Comparison of ENCODE assay signal across 1 cellular context in the genomic region with DNA sequence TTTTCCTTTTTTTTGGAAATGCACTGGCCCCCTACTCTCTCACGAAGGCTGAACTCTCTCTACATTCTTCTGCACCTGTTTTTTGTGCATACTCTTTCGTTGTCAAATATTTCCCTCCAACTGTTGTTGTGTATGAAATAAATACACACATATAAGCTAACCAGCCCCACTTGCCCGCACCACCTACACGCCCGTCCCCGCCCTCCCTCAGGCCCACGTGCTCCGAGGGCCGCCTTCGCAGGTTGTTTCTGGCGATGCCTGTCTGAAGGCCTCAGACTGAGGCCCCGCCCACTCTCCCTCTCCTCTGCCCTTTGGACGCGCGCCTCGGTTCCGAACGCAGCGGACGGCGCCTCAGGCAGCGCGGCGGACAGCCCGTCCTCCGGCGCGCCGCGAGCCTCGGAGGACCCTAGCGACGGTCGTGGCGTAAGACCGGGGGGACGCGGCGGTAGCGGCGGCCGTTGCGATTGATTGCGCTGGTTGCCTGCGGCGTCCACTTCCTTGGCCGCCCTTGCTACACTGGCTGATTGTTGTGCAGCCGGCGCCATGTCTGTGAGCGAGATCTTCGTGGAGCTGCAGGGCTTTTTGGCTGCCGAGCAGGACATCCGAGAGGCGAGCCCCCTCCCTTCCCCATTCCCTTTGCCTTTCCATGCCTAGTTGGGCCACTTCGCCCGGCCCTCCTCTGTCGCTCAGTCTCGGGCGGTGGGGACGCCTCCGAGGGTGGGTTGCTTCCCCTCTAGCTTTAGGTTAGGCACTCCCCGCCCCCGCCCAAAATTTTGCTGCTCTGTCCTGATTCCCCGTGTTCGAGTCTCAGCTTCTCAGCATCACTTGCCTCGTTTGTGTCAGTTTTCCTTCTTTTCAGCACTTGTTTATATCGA.
TF ChIP-seq lines count a peak whose summit lies in the region.

A gene (plus strand): TSS at position 415 of the 875 bp plus-strand sequence. CDS start 129 bp downstream, at position 544.

TF ChIP-seq in WTC11, 78 proteins besides CTCF, POLR2A, EP300 and RAD21 (continued from another document and continues in another):
- TF ChIP-seq, protein P1, sequence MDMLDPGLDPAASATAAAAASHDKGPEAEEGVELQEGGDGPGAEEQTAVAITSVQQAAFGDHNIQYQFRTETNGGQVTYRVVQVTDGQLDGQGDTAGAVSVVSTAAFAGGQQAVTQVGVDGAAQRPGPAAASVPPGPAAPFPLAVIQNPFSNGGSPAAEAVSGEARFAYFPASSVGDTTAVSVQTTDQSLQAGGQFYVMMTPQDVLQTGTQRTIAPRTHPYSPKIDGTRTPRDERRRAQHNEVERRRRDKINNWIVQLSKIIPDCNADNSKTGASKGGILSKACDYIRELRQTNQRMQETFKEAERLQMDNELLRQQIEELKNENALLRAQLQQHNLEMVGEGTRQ (CRISPR knock-in tag; IDR thresholded peaks at IDR 0.05) = peak; percentile 96
- TF ChIP-seq KAT7 (CRISPR knock-in tag; IDR thresholded peaks at IDR 0.05; ENCODE audit: borderline replicate concordance) (peak; percentile 70; the same call in 1 of the 2 replicates), CREB1 (CRISPR knock-in tag; IDR thresholded peaks at IDR 0.05) (no peak), TCF7 (CRISPR knock-in tag; IDR thresholded peaks at IDR 0.05; ENCODE audit: low read depth) (no peak), ATF1 (CRISPR knock-in tag; IDR thresholded peaks at IDR 0.05) (no peak), TEAD1 (CRISPR knock-in tag; IDR thresholded peaks at IDR 0.05) (peak; percentile 92), SOX15 (CRISPR knock-in tag; IDR thresholded peaks at IDR 0.05) (no peak), NR3C1 (CRISPR knock-in tag; conservative IDR thresholded peaks at IDR 0.05; ENCODE audit: low read depth) (no peak), ETV6 (CRISPR knock-in tag; IDR thresholded peaks at IDR 0.05) (0 out of 2 replicates have a peak, but pooled peaks have one; percentile 44), NFE2L1 (CRISPR knock-in tag; IDR thresholded peaks at IDR 0.05) (no peak), ZNF396 (CRISPR knock-in tag; IDR thresholded peaks at IDR 0.05; ENCODE audit: borderline replicate concordance) (no peak), ZNF671 (CRISPR knock-in tag; IDR thresholded peaks at IDR 0.05) (no peak), MXD4 (CRISPR knock-in tag; IDR thresholded peaks at IDR 0.05; ENCODE audit: borderline replicate concordance) (no peak), JUN (CRISPR knock-in tag; IDR thresholded peaks at IDR 0.05) (0 out of 2 replicates have a peak, but pooled peaks have one; percentile 50), ZNF219 (CRISPR knock-in tag; IDR thresholded peaks at IDR 0.05; ENCODE audit: borderline replicate concordance) (no peak), ESRRA (CRISPR knock-in tag; IDR thresholded peaks at IDR 0.05; ENCODE audit: borderline replicate concordance) (no peak), HMGA2 (CRISPR knock-in tag; IDR thresholded peaks at IDR 0.05) (no peak), ZNF263 (CRISPR knock-in tag; IDR thresholded peaks at IDR 0.05; ENCODE audit: low read depth) (no peak), TP53 (CRISPR knock-in tag; IDR thresholded peaks at IDR 0.05) (no peak), ZNF416 (CRISPR knock-in tag; IDR thresholded peaks at IDR 0.05) (no peak), ZBTB21 (CRISPR knock-in tag; IDR thresholded peaks at IDR 0.05; ENCODE audit: borderline replicate concordance) (no peak), RELA (CRISPR knock-in tag; IDR thresholded peaks at IDR 0.05; ENCODE audit: borderline replicate concordance) (no peak), FOXP1 (CRISPR knock-in tag; IDR thresholded peaks at IDR 0.05; ENCODE audit: borderline replicate concordance) (peak; percentile 92; the same call in 1 of the 2 replicates), FOXJ3 (CRISPR knock-in tag; IDR thresholded peaks at IDR 0.05; ENCODE audit: borderline replicate concordance) (no peak)
- TF ChIP-seq, protein P2, sequence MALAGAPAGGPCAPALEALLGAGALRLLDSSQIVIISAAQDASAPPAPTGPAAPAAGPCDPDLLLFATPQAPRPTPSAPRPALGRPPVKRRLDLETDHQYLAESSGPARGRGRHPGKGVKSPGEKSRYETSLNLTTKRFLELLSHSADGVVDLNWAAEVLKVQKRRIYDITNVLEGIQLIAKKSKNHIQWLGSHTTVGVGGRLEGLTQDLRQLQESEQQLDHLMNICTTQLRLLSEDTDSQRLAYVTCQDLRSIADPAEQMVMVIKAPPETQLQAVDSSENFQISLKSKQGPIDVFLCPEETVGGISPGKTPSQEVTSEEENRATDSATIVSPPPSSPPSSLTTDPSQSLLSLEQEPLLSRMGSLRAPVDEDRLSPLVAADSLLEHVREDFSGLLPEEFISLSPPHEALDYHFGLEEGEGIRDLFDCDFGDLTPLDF (CRISPR knock-in tag; IDR thresholded peaks at IDR 0.05) = no peak
- TF ChIP-seq, protein P3, sequence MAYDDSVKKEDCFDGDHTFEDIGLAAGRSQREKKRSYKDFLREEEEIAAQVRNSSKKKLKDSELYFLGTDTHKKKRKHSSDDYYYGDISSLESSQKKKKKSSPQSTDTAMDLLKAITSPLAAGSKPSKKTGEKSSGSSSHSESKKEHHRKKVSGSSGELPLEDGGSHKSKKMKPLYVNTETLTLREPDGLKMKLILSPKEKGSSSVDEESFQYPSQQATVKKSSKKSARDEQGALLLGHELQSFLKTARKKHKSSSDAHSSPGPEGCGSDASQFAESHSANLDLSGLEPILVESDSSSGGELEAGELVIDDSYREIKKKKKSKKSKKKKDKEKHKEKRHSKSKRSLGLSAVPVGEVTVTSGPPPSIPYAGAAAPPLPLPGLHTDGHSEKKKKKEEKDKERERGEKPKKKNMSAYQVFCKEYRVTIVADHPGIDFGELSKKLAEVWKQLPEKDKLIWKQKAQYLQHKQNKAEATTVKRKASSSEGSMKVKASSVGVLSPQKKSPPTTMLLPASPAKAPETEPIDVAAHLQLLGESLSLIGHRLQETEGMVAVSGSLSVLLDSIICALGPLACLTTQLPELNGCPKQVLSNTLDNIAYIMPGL (CRISPR knock-in tag; IDR thresholded peaks at IDR 0.05) = peak; percentile 61
- TF ChIP-seq, protein P4, sequence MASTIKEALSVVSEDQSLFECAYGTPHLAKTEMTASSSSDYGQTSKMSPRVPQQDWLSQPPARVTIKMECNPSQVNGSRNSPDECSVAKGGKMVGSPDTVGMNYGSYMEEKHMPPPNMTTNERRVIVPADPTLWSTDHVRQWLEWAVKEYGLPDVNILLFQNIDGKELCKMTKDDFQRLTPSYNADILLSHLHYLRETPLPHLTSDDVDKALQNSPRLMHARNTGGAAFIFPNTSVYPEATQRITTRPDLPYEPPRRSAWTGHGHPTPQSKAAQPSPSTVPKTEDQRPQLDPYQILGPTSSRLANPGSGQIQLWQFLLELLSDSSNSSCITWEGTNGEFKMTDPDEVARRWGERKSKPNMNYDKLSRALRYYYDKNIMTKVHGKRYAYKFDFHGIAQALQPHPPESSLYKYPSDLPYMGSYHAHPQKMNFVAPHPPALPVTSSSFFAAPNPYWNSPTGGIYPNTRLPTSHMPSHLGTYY (CRISPR knock-in tag; IDR thresholded peaks at IDR 0.05) = no peak
- TF ChIP-seq, protein P5, sequence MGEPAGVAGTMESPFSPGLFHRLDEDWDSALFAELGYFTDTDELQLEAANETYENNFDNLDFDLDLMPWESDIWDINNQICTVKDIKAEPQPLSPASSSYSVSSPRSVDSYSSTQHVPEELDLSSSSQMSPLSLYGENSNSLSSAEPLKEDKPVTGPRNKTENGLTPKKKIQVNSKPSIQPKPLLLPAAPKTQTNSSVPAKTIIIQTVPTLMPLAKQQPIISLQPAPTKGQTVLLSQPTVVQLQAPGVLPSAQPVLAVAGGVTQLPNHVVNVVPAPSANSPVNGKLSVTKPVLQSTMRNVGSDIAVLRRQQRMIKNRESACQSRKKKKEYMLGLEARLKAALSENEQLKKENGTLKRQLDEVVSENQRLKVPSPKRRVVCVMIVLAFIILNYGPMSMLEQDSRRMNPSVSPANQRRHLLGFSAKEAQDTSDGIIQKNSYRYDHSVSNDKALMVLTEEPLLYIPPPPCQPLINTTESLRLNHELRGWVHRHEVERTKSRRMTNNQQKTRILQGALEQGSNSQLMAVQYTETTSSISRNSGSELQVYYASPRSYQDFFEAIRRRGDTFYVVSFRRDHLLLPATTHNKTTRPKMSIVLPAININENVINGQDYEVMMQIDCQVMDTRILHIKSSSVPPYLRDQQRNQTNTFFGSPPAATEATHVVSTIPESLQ (CRISPR knock-in tag; IDR thresholded peaks at IDR 0.05) = no peak
- TF ChIP-seq, protein P6, sequence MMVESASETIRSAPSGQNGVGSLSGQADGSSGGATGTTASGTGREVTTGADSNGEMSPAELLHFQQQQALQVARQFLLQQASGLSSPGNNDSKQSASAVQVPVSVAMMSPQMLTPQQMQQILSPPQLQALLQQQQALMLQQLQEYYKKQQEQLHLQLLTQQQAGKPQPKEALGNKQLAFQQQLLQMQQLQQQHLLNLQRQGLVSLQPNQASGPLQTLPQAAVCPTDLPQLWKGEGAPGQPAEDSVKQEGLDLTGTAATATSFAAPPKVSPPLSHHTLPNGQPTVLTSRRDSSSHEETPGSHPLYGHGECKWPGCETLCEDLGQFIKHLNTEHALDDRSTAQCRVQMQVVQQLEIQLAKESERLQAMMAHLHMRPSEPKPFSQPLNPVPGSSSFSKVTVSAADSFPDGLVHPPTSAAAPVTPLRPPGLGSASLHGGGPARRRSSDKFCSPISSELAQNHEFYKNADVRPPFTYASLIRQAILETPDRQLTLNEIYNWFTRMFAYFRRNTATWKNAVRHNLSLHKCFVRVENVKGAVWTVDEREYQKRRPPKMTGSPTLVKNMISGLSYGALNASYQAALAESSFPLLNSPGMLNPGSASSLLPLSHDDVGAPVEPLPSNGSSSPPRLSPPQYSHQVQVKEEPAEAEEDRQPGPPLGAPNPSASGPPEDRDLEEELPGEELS (CRISPR knock-in tag; IDR thresholded peaks at IDR 0.05) = peak; percentile 70
- TF ChIP-seq, protein P7, sequence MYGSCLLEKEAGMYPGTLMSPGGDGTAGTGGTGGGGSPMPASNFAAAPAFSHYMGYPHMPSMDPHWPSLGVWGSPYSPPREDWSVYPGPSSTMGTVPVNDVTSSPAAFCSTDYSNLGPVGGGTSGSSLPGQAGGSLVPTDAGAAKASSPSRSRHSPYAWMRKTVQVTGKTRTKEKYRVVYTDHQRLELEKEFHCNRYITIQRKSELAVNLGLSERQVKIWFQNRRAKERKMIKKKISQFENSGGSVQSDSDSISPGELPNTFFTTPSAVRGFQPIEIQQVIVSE (CRISPR knock-in tag; IDR thresholded peaks at IDR 0.05; ENCODE audit: borderline replicate concordance) = no peak
- TF ChIP-seq, protein P8, sequence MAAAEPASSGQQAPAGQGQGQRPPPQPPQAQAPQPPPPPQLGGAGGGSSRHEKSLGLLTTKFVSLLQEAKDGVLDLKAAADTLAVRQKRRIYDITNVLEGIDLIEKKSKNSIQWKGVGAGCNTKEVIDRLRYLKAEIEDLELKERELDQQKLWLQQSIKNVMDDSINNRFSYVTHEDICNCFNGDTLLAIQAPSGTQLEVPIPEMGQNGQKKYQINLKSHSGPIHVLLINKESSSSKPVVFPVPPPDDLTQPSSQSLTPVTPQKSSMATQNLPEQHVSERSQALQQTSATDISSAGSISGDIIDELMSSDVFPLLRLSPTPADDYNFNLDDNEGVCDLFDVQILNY (CRISPR knock-in tag; IDR thresholded peaks at IDR 0.05) = peak; percentile 64; the same call in 1 of the 2 replicates
- TF ChIP-seq, protein P9, sequence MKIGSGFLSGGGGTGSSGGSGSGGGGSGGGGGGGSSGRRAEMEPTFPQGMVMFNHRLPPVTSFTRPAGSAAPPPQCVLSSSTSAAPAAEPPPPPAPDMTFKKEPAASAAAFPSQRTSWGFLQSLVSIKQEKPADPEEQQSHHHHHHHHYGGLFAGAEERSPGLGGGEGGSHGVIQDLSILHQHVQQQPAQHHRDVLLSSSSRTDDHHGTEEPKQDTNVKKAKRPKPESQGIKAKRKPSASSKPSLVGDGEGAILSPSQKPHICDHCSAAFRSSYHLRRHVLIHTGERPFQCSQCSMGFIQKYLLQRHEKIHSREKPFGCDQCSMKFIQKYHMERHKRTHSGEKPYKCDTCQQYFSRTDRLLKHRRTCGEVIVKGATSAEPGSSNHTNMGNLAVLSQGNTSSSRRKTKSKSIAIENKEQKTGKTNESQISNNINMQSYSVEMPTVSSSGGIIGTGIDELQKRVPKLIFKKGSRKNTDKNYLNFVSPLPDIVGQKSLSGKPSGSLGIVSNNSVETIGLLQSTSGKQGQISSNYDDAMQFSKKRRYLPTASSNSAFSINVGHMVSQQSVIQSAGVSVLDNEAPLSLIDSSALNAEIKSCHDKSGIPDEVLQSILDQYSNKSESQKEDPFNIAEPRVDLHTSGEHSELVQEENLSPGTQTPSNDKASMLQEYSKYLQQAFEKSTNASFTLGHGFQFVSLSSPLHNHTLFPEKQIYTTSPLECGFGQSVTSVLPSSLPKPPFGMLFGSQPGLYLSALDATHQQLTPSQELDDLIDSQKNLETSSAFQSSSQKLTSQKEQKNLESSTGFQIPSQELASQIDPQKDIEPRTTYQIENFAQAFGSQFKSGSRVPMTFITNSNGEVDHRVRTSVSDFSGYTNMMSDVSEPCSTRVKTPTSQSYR (CRISPR knock-in tag; IDR thresholded peaks at IDR 0.05) = no peak
- TF ChIP-seq, protein P10, sequence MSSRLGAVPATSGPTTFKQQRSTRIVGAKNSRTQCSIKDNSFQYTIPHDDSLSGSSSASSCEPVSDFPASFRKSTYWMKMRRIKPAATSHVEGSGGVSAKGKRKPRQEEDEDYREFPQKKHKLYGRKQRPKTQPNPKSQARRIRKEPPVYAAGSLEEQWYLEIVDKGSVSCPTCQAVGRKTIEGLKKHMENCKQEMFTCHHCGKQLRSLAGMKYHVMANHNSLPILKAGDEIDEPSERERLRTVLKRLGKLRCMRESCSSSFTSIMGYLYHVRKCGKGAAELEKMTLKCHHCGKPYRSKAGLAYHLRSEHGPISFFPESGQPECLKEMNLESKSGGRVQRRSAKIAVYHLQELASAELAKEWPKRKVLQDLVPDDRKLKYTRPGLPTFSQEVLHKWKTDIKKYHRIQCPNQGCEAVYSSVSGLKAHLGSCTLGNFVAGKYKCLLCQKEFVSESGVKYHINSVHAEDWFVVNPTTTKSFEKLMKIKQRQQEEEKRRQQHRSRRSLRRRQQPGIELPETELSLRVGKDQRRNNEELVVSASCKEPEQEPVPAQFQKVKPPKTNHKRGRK (CRISPR knock-in tag; IDR thresholded peaks at IDR 0.05; ENCODE audit: borderline replicate concordance) = no peak
- TF ChIP-seq, protein P11, sequence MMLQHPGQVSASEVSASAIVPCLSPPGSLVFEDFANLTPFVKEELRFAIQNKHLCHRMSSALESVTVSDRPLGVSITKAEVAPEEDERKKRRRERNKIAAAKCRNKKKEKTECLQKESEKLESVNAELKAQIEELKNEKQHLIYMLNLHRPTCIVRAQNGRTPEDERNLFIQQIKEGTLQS (CRISPR knock-in tag; conservative IDR thresholded peaks at IDR 0.05) = no peak
- TF ChIP-seq, protein P12, sequence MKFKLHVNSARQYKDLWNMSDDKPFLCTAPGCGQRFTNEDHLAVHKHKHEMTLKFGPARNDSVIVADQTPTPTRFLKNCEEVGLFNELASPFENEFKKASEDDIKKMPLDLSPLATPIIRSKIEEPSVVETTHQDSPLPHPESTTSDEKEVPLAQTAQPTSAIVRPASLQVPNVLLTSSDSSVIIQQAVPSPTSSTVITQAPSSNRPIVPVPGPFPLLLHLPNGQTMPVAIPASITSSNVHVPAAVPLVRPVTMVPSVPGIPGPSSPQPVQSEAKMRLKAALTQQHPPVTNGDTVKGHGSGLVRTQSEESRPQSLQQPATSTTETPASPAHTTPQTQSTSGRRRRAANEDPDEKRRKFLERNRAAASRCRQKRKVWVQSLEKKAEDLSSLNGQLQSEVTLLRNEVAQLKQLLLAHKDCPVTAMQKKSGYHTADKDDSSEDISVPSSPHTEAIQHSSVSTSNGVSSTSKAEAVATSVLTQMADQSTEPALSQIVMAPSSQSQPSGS (CRISPR knock-in tag; IDR thresholded peaks at IDR 0.05; ENCODE audit: borderline replicate concordance, low read depth) = no peak
